ENCODE assay signal across 8 cellular contexts in the genomic region with DNA sequence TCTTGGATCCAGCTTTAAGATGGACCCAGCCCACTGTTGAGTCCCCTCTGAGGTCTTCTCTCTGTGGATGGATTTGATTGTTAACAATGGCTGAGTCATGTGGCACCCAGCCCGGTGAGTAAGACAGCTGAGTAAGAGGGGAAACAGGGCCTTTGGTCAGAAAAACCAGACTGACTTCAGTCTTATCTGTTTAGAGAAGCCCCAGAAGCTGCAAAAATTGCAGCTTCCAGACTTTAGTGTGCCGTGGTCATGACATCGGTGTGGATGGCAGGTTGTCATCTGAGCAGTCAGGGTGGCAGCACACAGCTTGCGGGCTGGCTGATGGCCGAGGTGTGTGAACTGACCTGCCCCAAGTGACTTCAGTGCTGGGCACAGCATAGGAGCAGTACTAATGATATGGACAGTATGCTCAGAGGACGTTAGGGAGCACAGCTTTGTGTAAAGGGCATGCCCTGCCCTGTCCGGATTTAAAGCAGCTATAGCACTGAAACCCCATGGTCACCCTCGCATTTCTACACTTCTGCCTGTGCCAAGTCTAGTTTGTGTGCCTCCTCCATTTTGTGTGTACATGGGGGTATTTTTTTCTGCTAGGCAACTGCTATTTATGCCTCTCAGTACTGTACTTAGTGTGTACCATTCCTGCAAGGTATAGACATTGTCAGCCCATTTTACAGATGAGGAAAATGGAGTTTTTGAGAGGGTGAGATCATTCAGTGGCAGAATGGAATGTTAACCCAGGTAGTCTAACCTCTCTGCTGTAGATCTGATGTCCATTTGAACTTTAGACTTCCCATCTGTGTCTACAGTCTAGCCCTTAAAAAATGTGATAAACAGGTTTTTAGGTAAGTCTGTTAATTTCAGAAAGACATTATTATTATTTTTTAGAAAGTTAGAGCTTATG. TPM values are rescaled to one million over a fixed set of nuclear protein-coding genes. Genes with fewer than 3 reads are reported as not detected.
DNase-seq lines count a peak whose midpoint lies in the region; ATAC-seq, FAIRE-seq and TF ChIP-seq lines count a peak whose summit lies in the region.
"Had no signal": no experiment of that assay in that cellular context is flagged by ENCODE, and none has a peak within 500 bp of the region (broad histone marks: within the 10 kb centered on the region; RNA-seq: fewer than 3 reads in every experiment).

No MANE protein-coding gene starts in this region.

- H3K27ac ChIP-seq in colonic mucosa = peak overlapping the region; percentile 22

- no peaks in the 10 kb centered on the region for H3K9me3 ChIP-seq in colonic mucosa

- H3K36me3 ChIP-seq in colonic mucosa = no peaks in the 10 kb centered on the region

- TF ChIP-seq POLR2A in H54 (IDR thresholded peaks at IDR 0.05; ENCODE audit: low read depth, low read length) (no peak), GM12892 (IDR thresholded peaks at IDR 0.05; ENCODE audit: low read depth, low read length) (no peak)

- intact Hi-C loops in colonic mucosa (cut with DNase I) = no loop called here

- ATAC-seq in HG03521 (IDR thresholded peaks at IDR 0.05; ENCODE audit: unreplicated experiment) = no peak

- peaks cover 6% of the 10 kb centered on the region for H3K4me1 ChIP-seq in colonic mucosa

- FAIRE-seq in H54 (lab: Jason Lieb, UNC) (peak; percentile 78), GM12892 (lab: Jason Lieb, UNC) (no peak)

- no peak overlapping the region for H3K9ac ChIP-seq in colonic mucosa (ENCODE audit: low read depth in 2 of 2, low read length in 2 of 2)

- H3K27me3 ChIP-seq in colonic mucosa = no peaks in the 10 kb centered on the region

- H3K4me3 ChIP-seq in colonic mucosa = no peak overlapping the region

- no peak for DNase-seq in H54 (ENCODE audit: insufficient read length, low spot score)
- peak; percentile 99 for DNase-seq in RPMI7951 (ENCODE audit: low read depth)
- DNase-seq in colonic mucosa = peak; percentile 84
- peak; percentile 75 for DNase-seq in medulla oblongata (ENCODE audit: extremely low spot score)
- DNase-seq in stimulated activated CD8-positive, alpha-beta memory T cell treated with anti-CD3 and anti-CD28 coated beads, Interleukin-4, amount 100 ng/mL, for 48 hours = peak; percentile 70
- no peak for DNase-seq in GM12892 (ENCODE audit: insufficient read length)
- DNase-seq: activated B cell treated with CpG ODN at 0.5 μM for 24 hours had no signal

- no peak for TF ChIP-seq CTCF in colonic mucosa (IDR thresholded peaks at IDR 0.05)

RNA-seq across cellular contexts. Expression of a gene that starts 44.4 kb away (rescaled TPM):
- 104 TPM in 2 replicates for total RNA-seq in RPMI7951 (2014; rRNA removed; shearing (Covaris generic))
- total RNA-seq in colonic mucosa = 100 to 1,000 TPM; 246 to 362 TPM
- polyA plus RNA-seq in GM12892 (2012; ENCODE audit: missing spikeins) = 20.4 TPM

Comparison
In these comparisons a context has a peak if more than half of its experiments do, and no peak if none do; other contexts are left out.
1. DNase-seq: peak in RPMI7951 (single experiment), colonic mucosa (single experiment), medulla oblongata (single experiment) and stimulated activated CD8-positive, alpha-beta memory T cell treated with anti-CD3 and anti-CD28 coated beads, Interleukin-4, amount 100 ng/mL, for 48 hours (single experiment); none in H54 (single experiment) and GM12892 (single experiment).